2 cellular contexts compared by ENCODE assay signal in the genomic region with DNA sequence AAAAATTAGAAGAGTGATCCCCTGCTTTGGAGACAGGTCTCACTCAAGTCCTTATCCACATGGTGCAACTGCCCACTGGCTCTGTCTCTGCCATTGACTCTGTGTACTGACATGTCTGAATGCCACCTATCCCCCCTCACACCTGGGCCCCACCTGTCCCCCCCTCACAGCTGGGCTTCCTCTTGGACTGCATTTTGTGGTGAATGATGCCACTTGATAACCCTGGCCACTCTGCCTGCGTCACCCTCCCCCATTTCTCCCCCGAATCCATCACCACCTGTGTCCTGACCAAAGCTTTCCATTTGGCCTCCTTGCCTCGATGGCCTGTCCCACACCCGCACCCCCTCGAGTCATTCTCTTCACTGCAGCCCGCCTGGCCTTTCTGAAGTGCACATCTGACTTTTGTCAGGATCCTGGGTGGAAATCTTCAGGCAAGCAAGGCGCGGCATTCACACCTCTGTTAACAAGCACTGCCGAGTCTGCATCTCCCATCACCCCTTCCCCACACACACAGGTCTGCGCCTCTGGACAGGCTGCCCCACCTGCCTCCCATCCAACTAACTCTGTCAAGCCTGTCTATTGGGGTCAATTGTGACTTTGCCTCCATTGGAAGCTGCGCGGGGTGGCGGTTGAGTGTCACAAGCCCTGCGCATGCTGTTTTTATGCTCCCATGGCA.
TF ChIP-seq lines count a peak whose summit lies in the region.

No MANE protein-coding gene starts in this region.

TF ChIP-seq in IMR-90, 13 proteins besides CTCF, POLR2A, EP300 and RAD21:
- 0 out of 2 replicates have a peak, but pooled peaks have one; percentile 6 for TF ChIP-seq CHD1 (IDR thresholded peaks at IDR 0.05; ENCODE audit: low read depth, low read length)
- no peak for TF ChIP-seq MXI1 (IDR thresholded peaks at IDR 0.05; ENCODE audit: borderline replicate concordance, low read depth, low read length)

TF ChIP-seq in K562, 482 proteins besides CTCF, POLR2A, EP300 and RAD21:
- TF ChIP-seq ZNF24 (IDR thresholded peaks at IDR 0.05) (no peak), CBFA2T3 (IDR thresholded peaks at IDR 0.05) (peak; percentile 68), FOXP4 (CRISPR knock-in tag; IDR thresholded peaks at IDR 0.05; ENCODE audit: borderline replicate concordance) (0 out of 2 replicates have a peak, but pooled peaks have one; percentile 39), ZEB2 (IDR thresholded peaks at IDR 0.05) (0 out of 2 replicates have a peak, but pooled peaks have one; percentile 20), RBFOX2 (IDR thresholded peaks at IDR 0.05; ENCODE audit: low read depth, low read length) (0 out of 2 replicates have a peak, but pooled peaks have one; percentile 13), ZNF444 (CRISPR knock-in tag; IDR thresholded peaks at IDR 0.05) (no peak), ZNF77 (CRISPR knock-in tag; IDR thresholded peaks at IDR 0.05) (no peak), ETV5 (CRISPR knock-in tag; IDR thresholded peaks at IDR 0.05; ENCODE audit: low read depth) (0 out of 2 replicates have a peak, but pooled peaks have one; percentile 11), ZNF778 (CRISPR knock-in tag; IDR thresholded peaks at IDR 0.05) (no peak), CBFA2T2 (conservative IDR thresholded peaks at IDR 0.05) (peak; percentile 55), NR1H2 (CRISPR knock-in tag; IDR thresholded peaks at IDR 0.05) (peak; percentile 79; the same call in 1 of the 2 replicates), FOXK1 (CRISPR knock-in tag; IDR thresholded peaks at IDR 0.05; ENCODE audit: borderline replicate concordance) (peak; percentile 56; the same call in 1 of the 2 replicates), TCF3 (CRISPR knock-in tag; IDR thresholded peaks at IDR 0.05) (peak; percentile 47), CBFB (CRISPR knock-in tag; IDR thresholded peaks at IDR 0.05) (peak; percentile 79; the same call in 1 of the 2 replicates), TSC22D4 (tag; IDR thresholded peaks at IDR 0.05) (0 out of 2 replicates have a peak, but pooled peaks have one; percentile 44), ZBTB49 (CRISPR knock-in tag; IDR thresholded peaks at IDR 0.05; ENCODE audit: borderline replicate concordance) (0 out of 2 replicates have a peak, but pooled peaks have one; percentile 30)
- TF ChIP-seq, protein P1, sequence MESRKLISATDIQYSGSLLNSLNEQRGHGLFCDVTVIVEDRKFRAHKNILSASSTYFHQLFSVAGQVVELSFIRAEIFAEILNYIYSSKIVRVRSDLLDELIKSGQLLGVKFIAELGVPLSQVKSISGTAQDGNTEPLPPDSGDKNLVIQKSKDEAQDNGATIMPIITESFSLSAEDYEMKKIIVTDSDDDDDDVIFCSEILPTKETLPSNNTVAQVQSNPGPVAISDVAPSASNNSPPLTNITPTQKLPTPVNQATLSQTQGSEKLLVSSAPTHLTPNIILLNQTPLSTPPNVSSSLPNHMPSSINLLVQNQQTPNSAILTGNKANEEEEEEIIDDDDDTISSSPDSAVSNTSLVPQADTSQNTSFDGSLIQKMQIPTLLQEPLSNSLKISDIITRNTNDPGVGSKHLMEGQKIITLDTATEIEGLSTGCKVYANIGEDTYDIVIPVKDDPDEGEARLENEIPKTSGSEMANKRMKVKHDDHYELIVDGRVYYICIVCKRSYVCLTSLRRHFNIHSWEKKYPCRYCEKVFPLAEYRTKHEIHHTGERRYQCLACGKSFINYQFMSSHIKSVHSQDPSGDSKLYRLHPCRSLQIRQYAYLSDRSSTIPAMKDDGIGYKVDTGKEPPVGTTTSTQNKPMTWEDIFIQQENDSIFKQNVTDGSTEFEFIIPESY (CRISPR knock-in tag; IDR thresholded peaks at IDR 0.05): peak; percentile 98
- TF ChIP-seq, protein P2, sequence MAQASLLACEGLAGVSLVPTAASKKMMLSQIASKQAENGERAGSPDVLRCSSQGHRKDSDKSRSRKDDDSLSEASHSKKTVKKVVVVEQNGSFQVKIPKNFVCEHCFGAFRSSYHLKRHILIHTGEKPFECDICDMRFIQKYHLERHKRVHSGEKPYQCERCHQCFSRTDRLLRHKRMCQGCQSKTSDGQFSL (CRISPR knock-in tag; IDR thresholded peaks at IDR 0.05): 0 out of 2 replicates have a peak, but pooled peaks have one; percentile 20
- TF ChIP-seq, protein P2 (tag; IDR thresholded peaks at IDR 0.05): no peak
- TF ChIP-seq, protein P3, sequence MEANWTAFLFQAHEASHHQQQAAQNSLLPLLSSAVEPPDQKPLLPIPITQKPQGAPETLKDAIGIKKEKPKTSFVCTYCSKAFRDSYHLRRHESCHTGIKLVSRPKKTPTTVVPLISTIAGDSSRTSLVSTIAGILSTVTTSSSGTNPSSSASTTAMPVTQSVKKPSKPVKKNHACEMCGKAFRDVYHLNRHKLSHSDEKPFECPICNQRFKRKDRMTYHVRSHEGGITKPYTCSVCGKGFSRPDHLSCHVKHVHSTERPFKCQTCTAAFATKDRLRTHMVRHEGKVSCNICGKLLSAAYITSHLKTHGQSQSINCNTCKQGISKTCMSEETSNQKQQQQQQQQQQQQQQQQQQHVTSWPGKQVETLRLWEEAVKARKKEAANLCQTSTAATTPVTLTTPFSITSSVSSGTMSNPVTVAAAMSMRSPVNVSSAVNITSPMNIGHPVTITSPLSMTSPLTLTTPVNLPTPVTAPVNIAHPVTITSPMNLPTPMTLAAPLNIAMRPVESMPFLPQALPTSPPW (CRISPR knock-in tag; IDR thresholded peaks at IDR 0.05): 0 out of 2 replicates have a peak, but pooled peaks have one; percentile 29
- TF ChIP-seq, protein P4, sequence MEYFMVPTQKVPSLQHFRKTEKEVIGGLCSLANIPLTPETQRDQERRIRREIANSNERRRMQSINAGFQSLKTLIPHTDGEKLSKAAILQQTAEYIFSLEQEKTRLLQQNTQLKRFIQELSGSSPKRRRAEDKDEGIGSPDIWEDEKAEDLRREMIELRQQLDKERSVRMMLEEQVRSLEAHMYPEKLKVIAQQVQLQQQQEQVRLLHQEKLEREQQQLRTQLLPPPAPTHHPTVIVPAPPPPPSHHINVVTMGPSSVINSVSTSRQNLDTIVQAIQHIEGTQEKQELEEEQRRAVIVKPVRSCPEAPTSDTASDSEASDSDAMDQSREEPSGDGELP (CRISPR knock-in tag; IDR thresholded peaks at IDR 0.05; ENCODE audit: borderline replicate concordance): peak; percentile 42; the same call in 1 of the 2 replicates
TF ChIP-seq in K562: peak in this region for 16.
